32 cellular contexts compared by ENCODE assay signal in genomic region chr7:121132940-121133339, GRCh38.
"Had no signal": no experiment of that assay in that cellular context is flagged by ENCODE, and none has a peak within 500 bp of the region (broad histone marks: within the 10 kb centered on the region; RNA-seq: fewer than 3 reads in every experiment).

No MANE protein-coding gene starts in this region.

- H3K27me3 ChIP-seq: ascending aorta, breast epithelium, cardiac muscle cell, colonic mucosa, esophagus squamous epithelium, gastroesophageal sphincter, heart right ventricle had no signal

- H3K36me3 Mint-ChIP-seq: activated CD8-positive, alpha-beta memory T cell treated with anti-CD3 and anti-CD28 coated beads, Interleukin-2, amount 10 ng/mL, durations not matched to agents 7 days and 5 days; activated naive CD4-positive, alpha-beta T cell treated with anti-CD3 and anti-CD28 coated beads, Interleukin-2, amount 10 ng/mL, durations not matched to agents 7 days and 5 days; activated naive CD4-positive, alpha-beta T cell treated with anti-CD3 and anti-CD28 coated beads, Interleukin-2, amount 50 U/mL, for 72 hours; activated naive CD8-positive, alpha-beta T cell treated with anti-CD3 and anti-CD28 coated beads, Interleukin-2, amount 10 ng/mL, durations not matched to agents 7 days and 5 days; brain had no signal

- DNase-seq: activated B cell treated with CpG ODN at 0.5 μM for 24 hours; activated CD4-positive, alpha-beta T cell treated with anti-CD3 and anti-CD28 coated beads for 48 hours; activated CD4-positive, alpha-beta T cell treated with anti-CD3 and anti-CD28 coated beads, Interleukin-2, amount 50 U/mL, for 1 hour; activated CD4-positive, alpha-beta T cell treated with anti-CD3 and anti-CD28 coated beads, Interleukin-2, amount 50 U/mL, for 48 hours; activated CD8-positive, alpha-beta memory T cell treated with anti-CD3 and anti-CD28 coated beads, Interleukin-2, amount 10 ng/mL, durations not matched to agents 7 days and 5 days; activated CD8-positive, alpha-beta memory T cell treated with anti-CD3 and anti-CD28 coated beads, Interleukin-2, amount 50 U/mL, for 4 hours; activated CD8-positive, alpha-beta T cell treated with anti-CD3 and anti-CD28 coated beads, Interleukin-2, amount 10 ng/mL, durations not matched to agents 7 days and 5 days; activated gamma-delta T cell; activated naive CD4-positive, alpha-beta T cell; activated naive CD4-positive, alpha-beta T cell treated with anti-CD3 and anti-CD28 coated beads, Interleukin-2, amount 10 ng/mL, durations not matched to agents 7 days and 5 days; activated naive CD8-positive, alpha-beta T cell treated with anti-CD3 and anti-CD28 coated beads, Interleukin-2, amount 10 ng/mL, durations not matched to agents 7 days and 5 days; activated T-cell treated with anti-CD3 and anti-CD28 coated beads, Interleukin-2, amount 50 U/mL, for 1 hour; activated T-cell treated with anti-CD3 and anti-CD28 coated beads, Interleukin-2, amount 50 U/mL, for 48 hours; central memory CD4-positive, alpha-beta T cell; cerebellar nuclear complex; colonic mucosa; effector CD8-positive, alpha-beta T cell; esophagus squamous epithelium; foreskin melanocyte; heart right ventricle; T-helper 17 cell; T1000; WERI-Rb-1 had no signal

- H3K4me1 ChIP-seq: ascending aorta, breast epithelium, colonic mucosa, esophagus squamous epithelium, gastroesophageal sphincter, heart right ventricle had no signal

- H3K4me1 Mint-ChIP-seq: T-helper 17 cell had no signal

- H3K9me3 ChIP-seq: ascending aorta, breast epithelium, colonic mucosa, esophagus squamous epithelium, gastroesophageal sphincter, heart right ventricle had no signal

- H3K27me3 Mint-ChIP-seq: activated B cell treated with CpG ODN at 0.5 μM for 24 hours; activated naive CD4-positive, alpha-beta T cell treated with anti-CD3 and anti-CD28 coated beads, Interleukin-2, amount 10 ng/mL, durations not matched to agents 7 days and 5 days; brain had no signal

- H3K27ac ChIP-seq: ascending aorta, breast epithelium, cardiac muscle cell, colonic mucosa, epithelial cell of prostate, esophagus squamous epithelium, gastroesophageal sphincter, heart right ventricle, WERI-Rb-1 had no signal

- H3K4me3 ChIP-seq: ascending aorta, breast epithelium, cardiac muscle cell, colonic mucosa, esophagus squamous epithelium, gastroesophageal sphincter, heart right ventricle had no signal

- H3K36me3 ChIP-seq: breast epithelium, cardiac muscle cell, colonic mucosa, WERI-Rb-1 had no signal

- H3K4me3 Mint-ChIP-seq: activated B cell treated with CpG ODN at 0.5 μM for 24 hours; activated CD8-positive, alpha-beta memory T cell treated with anti-CD3 and anti-CD28 coated beads, Interleukin-2, amount 10 ng/mL, durations not matched to agents 7 days and 5 days; activated CD8-positive, alpha-beta T cell treated with anti-CD3 and anti-CD28 coated beads, Interleukin-2, amount 10 ng/mL, durations not matched to agents 7 days and 5 days; activated naive CD4-positive, alpha-beta T cell treated with anti-CD3 and anti-CD28 coated beads, Interleukin-2, amount 10 ng/mL, durations not matched to agents 7 days and 5 days; activated naive CD8-positive, alpha-beta T cell treated with anti-CD3 and anti-CD28 coated beads, Interleukin-2, amount 10 ng/mL, durations not matched to agents 7 days and 5 days; brain; T-helper 17 cell; T-helper 2 cell treated with Interferon-gamma antibody and Interleukin-4, amounts not matched to agents 5 μg/mL and 100 μg/mL, for 36 hours had no signal

- ATAC-seq: activated CD4-positive, CD25-positive, alpha-beta regulatory T cell treated with anti-CD3 and anti-CD28 coated beads, Interleukin-2, amount 50 U/mL, for 24 hours; activated CD8-positive, alpha-beta memory T cell treated with anti-CD3 and anti-CD28 coated beads, Interleukin-2, amount 10 ng/mL, durations not matched to agents 7 days and 5 days; activated CD8-positive, alpha-beta T cell treated with anti-CD3 and anti-CD28 coated beads, Interleukin-2, amount 10 ng/mL, durations not matched to agents 7 days and 5 days; activated naive CD4-positive, alpha-beta T cell treated with anti-CD3 and anti-CD28 coated beads, Interleukin-2, amount 50 U/mL, for 72 hours; gastroesophageal sphincter; heart right ventricle; T-helper 17 cell had no signal

- H3K9me3 Mint-ChIP-seq: activated B cell treated with CpG ODN at 0.5 μM for 24 hours; activated naive CD4-positive, alpha-beta T cell treated with anti-CD3 and anti-CD28 coated beads, Interleukin-2, amount 10 ng/mL, durations not matched to agents 7 days and 5 days; activated naive CD4-positive, alpha-beta T cell treated with anti-CD3 and anti-CD28 coated beads, Interleukin-2, amount 50 U/mL, for 72 hours; activated naive CD8-positive, alpha-beta T cell treated with anti-CD3 and anti-CD28 coated beads, Interleukin-2, amount 10 ng/mL, durations not matched to agents 7 days and 5 days; brain; T-helper 2 cell treated with Interferon-gamma antibody and Interleukin-4, amounts not matched to agents 5 μg/mL and 100 μg/mL, for 36 hours had no signal

- H3K27ac Mint-ChIP-seq: activated B cell treated with CpG ODN at 0.5 μM for 24 hours; activated CD8-positive, alpha-beta memory T cell treated with anti-CD3 and anti-CD28 coated beads, Interleukin-2, amount 10 ng/mL, durations not matched to agents 7 days and 5 days; activated CD8-positive, alpha-beta T cell treated with anti-CD3 and anti-CD28 coated beads, Interleukin-2, amount 10 ng/mL, durations not matched to agents 7 days and 5 days; activated naive CD4-positive, alpha-beta T cell treated with anti-CD3 and anti-CD28 coated beads, Interleukin-2, amount 10 ng/mL, durations not matched to agents 7 days and 5 days; activated naive CD4-positive, alpha-beta T cell treated with anti-CD3 and anti-CD28 coated beads, Interleukin-2, amount 50 U/mL, for 72 hours; activated naive CD8-positive, alpha-beta T cell treated with anti-CD3 and anti-CD28 coated beads, Interleukin-2, amount 10 ng/mL, durations not matched to agents 7 days and 5 days; brain; T-helper 17 cell; T-helper 2 cell treated with Interferon-gamma antibody and Interleukin-4, amounts not matched to agents 5 μg/mL and 100 μg/mL, for 36 hours had no signal
